1 cellular context compared by ENCODE assay signal in the genomic region with DNA sequence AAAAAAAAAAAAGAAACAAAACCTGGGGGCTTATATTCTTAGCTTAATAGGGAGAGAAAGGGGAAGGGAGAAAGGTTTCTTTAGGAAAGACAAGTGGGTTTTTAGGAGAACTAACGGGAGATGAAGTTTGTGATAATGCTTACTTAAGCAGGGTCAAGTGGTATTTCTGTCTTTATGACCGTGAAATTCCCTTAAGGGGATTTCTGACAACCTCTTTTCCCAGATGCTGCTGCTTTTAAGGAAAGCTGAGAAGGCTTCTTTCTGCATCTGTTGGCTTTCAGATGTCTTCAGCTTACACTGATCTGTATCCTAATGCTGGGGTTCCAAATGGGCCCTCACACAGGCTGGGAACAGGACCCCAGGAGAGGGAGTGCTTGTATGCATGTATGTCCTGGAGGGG.
TF ChIP-seq lines count a peak whose summit lies in the region.

No MANE protein-coding gene starts in this region.

TF ChIP-seq in WTC11, 78 proteins besides CTCF, POLR2A, EP300 and RAD21 (continued from another document):
- no peak for TF ChIP-seq ATF1 (CRISPR knock-in tag; IDR thresholded peaks at IDR 0.05)
- TF ChIP-seq, protein P1, sequence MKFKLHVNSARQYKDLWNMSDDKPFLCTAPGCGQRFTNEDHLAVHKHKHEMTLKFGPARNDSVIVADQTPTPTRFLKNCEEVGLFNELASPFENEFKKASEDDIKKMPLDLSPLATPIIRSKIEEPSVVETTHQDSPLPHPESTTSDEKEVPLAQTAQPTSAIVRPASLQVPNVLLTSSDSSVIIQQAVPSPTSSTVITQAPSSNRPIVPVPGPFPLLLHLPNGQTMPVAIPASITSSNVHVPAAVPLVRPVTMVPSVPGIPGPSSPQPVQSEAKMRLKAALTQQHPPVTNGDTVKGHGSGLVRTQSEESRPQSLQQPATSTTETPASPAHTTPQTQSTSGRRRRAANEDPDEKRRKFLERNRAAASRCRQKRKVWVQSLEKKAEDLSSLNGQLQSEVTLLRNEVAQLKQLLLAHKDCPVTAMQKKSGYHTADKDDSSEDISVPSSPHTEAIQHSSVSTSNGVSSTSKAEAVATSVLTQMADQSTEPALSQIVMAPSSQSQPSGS (CRISPR knock-in tag; IDR thresholded peaks at IDR 0.05; ENCODE audit: borderline replicate concordance, low read depth): no peak
